8 cellular contexts compared by ENCODE assay signal in genomic region chr5:138032028-138032571, GRCh38. TPM values are rescaled to one million over a fixed set of nuclear protein-coding genes. Genes with fewer than 3 reads are reported as not detected.
A peak's percentile ranks its signal among the peaks of the same experiment; 100 is the strongest.
DNase-seq lines count a peak whose midpoint lies in the region; ATAC-seq and TF ChIP-seq lines count a peak whose summit lies in the region.

No MANE protein-coding gene starts in this region.

- H3K9me3 ChIP-seq in HUES48 (ENCODE audit: control insufficient read depth, insufficient read depth, low read length) (no peaks in the 10 kb centered on the region), muscle layer of duodenum (ENCODE audit: control insufficient read depth in 1 of 2, low read length in 2 of 2) (no peaks in the 10 kb centered on the region), uterus (no peaks in the 10 kb centered on the region)

- peak overlapping the region; percentile 74 for H3K4me3 ChIP-seq in GM12865 (ENCODE audit: low read depth, low read length)
- peak overlapping the region; percentile 90 for H3K4me3 ChIP-seq in HUES48 (ENCODE audit: low read depth, low read length)
- peak overlapping the region; percentile 94 to 95 for H3K4me3 ChIP-seq in muscle layer of duodenum (ENCODE audit: low read depth in 1 of 2, low read length in 2 of 2)
- H3K4me3 ChIP-seq in uterus, result peak overlapping the region; percentile 94 to 100

- DNase-seq in GM12865 (ENCODE audit: low read depth) (peak; percentile 92), UCSD-AML1 (lab: John Stamatoyannopoulos, UW; ENCODE audit: unreplicated experiment) (peak; percentile 91), erythroblast (lab: John Stamatoyannopoulos, UW) (peak; percentile 83 to 87), uterus (peak; percentile 51 to 54), hippocampal formation (lab: John Stamatoyannopoulos, UW) (no peak)

- H3K27me3 ChIP-seq in HUES48 (ENCODE audit: control insufficient read depth, insufficient read depth, low read length) (no peaks in the 10 kb centered on the region), muscle layer of duodenum (ENCODE audit: low read depth, low read length) (no peaks in the 10 kb centered on the region), uterus (no peaks in the 10 kb centered on the region)

- H3K4me1 ChIP-seq in HUES48 (ENCODE audit: control insufficient read depth, insufficient read depth, low read length), result peaks cover 11% of the 10 kb centered on the region
- peaks cover 16 to 41% of the 10 kb centered on the region in 2 donors for H3K4me1 ChIP-seq in muscle layer of duodenum (ENCODE audit: control insufficient read depth in 1 of 2, insufficient read depth in 2 of 2, low read length in 2 of 2)
- peaks cover 5% of the 10 kb centered on the region in 2 donors for H3K4me1 ChIP-seq in uterus

- H3K9ac ChIP-seq in HUES48 (ENCODE audit: low read depth, low read length), result peak overlapping the region; percentile 96

- H3K27ac ChIP-seq in HUES48 (ENCODE audit: low read depth, low read length) (peak overlapping the region; percentile 100), muscle layer of duodenum (ENCODE audit: low read length) (peak overlapping the region; percentile 77), uterus (peak overlapping the region; percentile 99)

- peak; percentile 46 for ATAC-seq in GM21515 (IDR thresholded peaks at IDR 0.05; ENCODE audit: unreplicated experiment)

- intact Hi-C loops in uterus (cut with DNase I; ENCODE audit: low total_unique reads), result no loop called here

- TF ChIP-seq POLR2A in erythroblast (IDR thresholded peaks at IDR 0.05; ENCODE audit: low read length) (no peak), uterus (IDR thresholded peaks at IDR 0.05) (no peak)

- H3K36me3 ChIP-seq in HUES48 (ENCODE audit: control insufficient read depth, insufficient read depth, low read length) (peaks cover 4% of the 10 kb centered on the region; the same call in 1 of the 2 replicates), muscle layer of duodenum (ENCODE audit: control insufficient read depth in 1 of 2, insufficient read depth in 2 of 2, low read length in 2 of 2) (peaks cover 0 to 10% of the 10 kb centered on the region in 2 donors), uterus (no peaks in the 10 kb centered on the region)

- TF ChIP-seq CTCF in GM12865 (IDR thresholded peaks at IDR 0.05; ENCODE audit: insufficient read depth, low read depth, low read length, missing control alignments) (no peak), uterus (IDR thresholded peaks at IDR 0.05) (no peak)

RNA-seq across cellular contexts. Expression of gene FAM13B, which starts 0.8 kb away (rescaled TPM):
- total RNA-seq in uterus, result 100 to 1,000 TPM in 1 of 4 donors, 10 to 100 TPM in 3; 40.6 to 104 (median 58.1) TPM

RNA-seq across cellular contexts. Expression of gene WNT8A, which starts 51.7 kb away (rescaled TPM):
- total RNA-seq in uterus, result not detected

Comparison
In these comparisons a context has a peak if more than half of its experiments do, and no peak if none do; other contexts are left out.
1. DNase-seq: peak in GM12865 (single experiment), UCSD-AML1 (single experiment), erythroblast (2 of 2) and uterus (2 of 2); none in hippocampal formation (0 of 2).
2. Peak in every context shown above with its lines, with median percentiles within 50 percentile points of each other: H3K4me3 ChIP-seq and H3K27ac ChIP-seq.